In genomic region chr3:120416868-120417267, GRCh38 we compare ENCODE assay signal across 1 cellular context.
TF ChIP-seq lines count a peak whose summit lies in the region.

No MANE protein-coding gene starts in this region.

TF ChIP-seq in HepG2, 621 proteins besides CTCF, POLR2A, EP300 and RAD21 (continued from another document):
- TF ChIP-seq CCDC6 (CRISPR knock-in tag; IDR thresholded peaks at IDR 0.05) = no peak
